ENCODE assay signal across 16 cellular contexts in the genomic region with DNA sequence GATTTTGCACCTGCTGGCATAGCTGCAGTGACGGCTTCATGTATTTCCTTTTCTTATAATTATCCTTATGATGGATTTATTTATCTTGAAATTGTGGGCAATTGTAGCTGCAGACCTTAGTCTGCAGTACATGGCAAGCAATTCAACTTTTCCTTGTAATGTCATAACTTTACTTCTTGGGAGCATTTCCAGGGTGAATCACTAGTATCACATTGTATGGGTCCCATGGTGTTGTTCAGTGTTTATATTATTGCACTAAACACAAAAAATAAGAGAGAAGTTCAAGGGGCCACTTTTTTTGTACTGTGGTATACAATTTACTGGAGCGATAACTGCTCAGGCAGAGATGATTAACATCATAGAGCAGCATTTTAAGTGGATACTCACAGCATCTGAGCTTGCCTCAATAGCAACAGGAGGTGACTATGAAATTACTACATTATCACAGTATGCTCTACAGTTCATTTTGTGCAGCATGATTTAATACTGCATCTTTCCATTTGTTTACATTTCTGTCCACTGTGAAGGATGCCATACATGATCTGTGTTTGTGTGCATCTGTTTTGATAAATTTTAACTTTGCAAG.
"Had no signal": no experiment of that assay in that cellular context is flagged by ENCODE, and none has a peak within 500 bp of the region (broad histone marks: within the 10 kb centered on the region; RNA-seq: fewer than 3 reads in every experiment).

No MANE protein-coding gene starts in this region.

- ATAC-seq: left lobe of liver, lower lobe of right lung, right lobe of liver had no signal

- DNase-seq: activated CD4-positive, alpha-beta memory T cell treated with anti-CD3 and anti-CD28 coated beads, Interleukin-2, amount 10 ng/mL, durations not matched to agents 7 days and 5 days; activated CD4-positive, alpha-beta T cell treated with anti-CD3 and anti-CD28 coated beads, Interleukin-2, amount 10 ng/mL, durations not matched to agents 24 days and 14 days; activated effector memory CD4-positive, alpha-beta T cell treated with anti-CD3 and anti-CD28 coated beads, Interleukin-2, amount 50 U/mL, for 16 hours; activated naive CD4-positive, alpha-beta T cell treated with anti-CD3 and anti-CD28 coated beads, Interleukin-2, amount 10 ng/mL, durations not matched to agents 7 days and 5 days; caudate nucleus; effector memory CD4-positive, alpha-beta T cell; lower lobe of right lung; naive B cell; posterior cingulate gyrus; right lobe of liver; stimulated activated CD4-positive, alpha-beta T cell treated with anti-CD3 and anti-CD28 coated beads, Interleukin-1b, Interleukin-23, amount 100 ng/mL, for 48 hours; testis; trophoblast cell had no signal

- H3K27me3 ChIP-seq: right lobe of liver, testis, vagina had no signal

- H3K36me3 ChIP-seq: lower lobe of right lung, right lobe of liver, vagina had no signal

- H3K27ac ChIP-seq: lower lobe of right lung, right lobe of liver, skin epidermis, testis, vagina had no signal

- H3K4me3 ChIP-seq: lower lobe of right lung, right lobe of liver, skin epidermis, testis, vagina had no signal

- H3K9me3 ChIP-seq: lower lobe of right lung, right lobe of liver, testis, vagina had no signal

- H3K4me1 ChIP-seq: lower lobe of right lung, right lobe of liver had no signal
